ENCODE assay signal across 13 cellular contexts in genomic region chr18:902179-902718, GRCh38. TPM values are rescaled to one million over a fixed set of nuclear protein-coding genes. Genes with fewer than 3 reads are reported as not detected.
DNase-seq lines count a peak whose midpoint lies in the region; ATAC-seq, FAIRE-seq and TF ChIP-seq lines count a peak whose summit lies in the region.
"Had no signal": no experiment of that assay in that cellular context is flagged by ENCODE, and none has a peak within 500 bp of the region (broad histone marks: within the 10 kb centered on the region; RNA-seq: fewer than 3 reads in every experiment).

No MANE protein-coding gene starts in this region.

- no peak overlapping the region for H3K9ac ChIP-seq in H1 (replicated peaks in 1 of 4; ENCODE audit: extremely low read depth in 1 of 4, low read depth in 3 of 4, low read length in 3 of 4)

- H3K4me3 Mint-ChIP-seq in activated T-cell treated with anti-CD3 and anti-CD28 coated beads, Interleukin-2, amount 50 U/mL, for 24 hours = no peak overlapping the region
- H3K4me3 Mint-ChIP-seq: CD4-positive, CD25-positive, alpha-beta regulatory T cell had no signal

- TF ChIP-seq EP300 in H1 (IDR thresholded peaks at IDR 0.05; ENCODE audit: borderline replicate concordance in 1 of 2, low read depth in 2 of 2, low read length in 2 of 2) = no peak

- no peak for ATAC-seq in stimulated activated naive CD8-positive, alpha-beta T cell treated with anti-CD3 and anti-CD28 coated beads, Interleukin-15, Interleukin-2, amounts not matched to agents 100 U/mL and 50 U/mL, for 24 hours
- ATAC-seq in body of pancreas = no peak
- no peak for ATAC-seq in GM18909 (IDR thresholded peaks at IDR 0.05; ENCODE audit: poor library complexity, unreplicated experiment)

- H3K79me1 ChIP-seq in H1 (ENCODE audit: low read depth, low read length) = no peaks in the 10 kb centered on the region

- no peak overlapping the region for H3K4ac ChIP-seq in H1 (replicated peaks; ENCODE audit: insufficient read length, low read depth, low read length)

- peaks cover 9% of the 10 kb centered on the region for H3K9me3 Mint-ChIP-seq in activated T-cell treated with anti-CD3 and anti-CD28 coated beads, Interleukin-2, amount 50 U/mL, for 24 hours

- DNase-seq in A172 (ENCODE audit: low spot score) (peak; percentile 47), GM13977 (ENCODE audit: low spot score) (peak; percentile 24), NCI-H69 (lab: John Stamatoyannopoulos, UW) (peak; percentile 80), H1 (ENCODE audit: low read depth in 1 of 2, low spot score in 2 of 2) (no peak), body of pancreas (no peak)
- DNase-seq in activated T-cell treated with anti-CD3 and anti-CD28 coated beads, Interleukin-2, amount 50 U/mL, for 24 hours = no peak
- DNase-seq in stimulated activated naive CD8-positive, alpha-beta T cell treated with anti-CD3 and anti-CD28 coated beads, Interleukin-15, Interleukin-2, amounts not matched to agents 100 U/mL and 50 U/mL, for 24 hours = no peak
- DNase-seq: CD4-positive, CD25-positive, alpha-beta regulatory T cell; effector CD8-positive, alpha-beta T cell; stimulated activated naive CD4-positive, alpha-beta T cell treated with Interleukin-2 at 50 U/mL for 16 hours had no signal

- H3K36me3 ChIP-seq in H1 (ENCODE audit: control insufficient read depth in 2 of 4, insufficient read depth in 4 of 4, low read length in 3 of 4) (peaks cover 0 to 3% (median 0%) of the 10 kb centered on the region in 4 experiments; a peak in 1 of 8 replicates), body of pancreas (replicated peaks in 1 of 2; ENCODE audit: insufficient read depth in 1 of 2, low read depth in 2 of 2) (no peaks in the 10 kb centered on the region)

- WGBS in H1 (ENCODE audit: extremely low coverage in 1 of 2, insufficient coverage in 1 of 2, insufficient read length in 1 of 2, insufficient replicate concordance in 2 of 2, low coverage in 1 of 2, low lambda C conversion rate in 2 of 2, missing lambda C conversion rate in 1 of 2), 2 experiments = 61% methylated on average over 13 of the region's 13 CpGs; no CpG with 5 or more reads in 1 of the 2 experiments
- WGBS in body of pancreas, 2 donors = 34 to 36% methylated on average over 13 of the region's 13 CpGs

- peaks cover 17% of the 10 kb centered on the region; the same call in 1 of the 2 replicates for H3K23me2 ChIP-seq in H1 (ENCODE audit: low read depth, low read length)

- H3K56ac ChIP-seq in H1 (replicated peaks; ENCODE audit: insufficient read length, low read depth, low read length) = no peak overlapping the region

- no peak overlapping the region for H3K18ac ChIP-seq in H1 (ENCODE audit: extremely low read depth, low read length)

- peaks cover 44 to 65% (median 54%) of the 10 kb centered on the region in 4 experiments for H3K27me3 ChIP-seq in H1 (replicated peaks in 1 of 4; ENCODE audit: control insufficient read depth in 3 of 4, extremely low read depth in 1 of 4, insufficient read depth in 3 of 4, low read length in 3 of 4)
- H3K27me3 ChIP-seq in body of pancreas = peaks cover 0 to 31% of the 10 kb centered on the region in 2 donors

- no peak overlapping the region for H3K23ac ChIP-seq in H1 (ENCODE audit: insufficient read length)

- peaks cover 4 to 5% of the 10 kb centered on the region in 2 experiments for H4K20me1 ChIP-seq in H1 (replicated peaks in 1 of 2; ENCODE audit: control insufficient read depth in 1 of 2, insufficient read depth in 2 of 2, low read length in 2 of 2)

- no peak overlapping the region for H4K5ac ChIP-seq in H1 (ENCODE audit: insufficient read length, low read depth, low read length)

- no peaks in the 10 kb centered on the region for H3K36me3 Mint-ChIP-seq in activated T-cell treated with anti-CD3 and anti-CD28 coated beads, Interleukin-2, amount 50 U/mL, for 24 hours (ENCODE audit: low read depth)
- H3K36me3 Mint-ChIP-seq: CD4-positive, CD25-positive, alpha-beta regulatory T cell had no signal

- H3K4me2 ChIP-seq in H1 (ENCODE audit: insufficient read depth in 1 of 2, low read depth in 2 of 2, low read length in 2 of 2) = no peak overlapping the region

- TF ChIP-seq POLR2A in H1 (IDR thresholded peaks at IDR 0.05; ENCODE audit: control extremely low read depth in 1 of 2, low read depth in 2 of 2, low read length in 2 of 2) (no peak), body of pancreas (IDR thresholded peaks at IDR 0.05) (no peak)

- H3K27ac Mint-ChIP-seq in activated T-cell treated with anti-CD3 and anti-CD28 coated beads, Interleukin-2, amount 50 U/mL, for 24 hours = no peak overlapping the region
- H3K27ac Mint-ChIP-seq: CD4-positive, CD25-positive, alpha-beta regulatory T cell had no signal

- CTCF ChIA-PET in H1 (lab: Charles Lee; ENCODE audit: partially characterized antibody) = interaction anchor here (0.6 to 1.8 kb wide), 12 partner anchors 16 to 951 kb away, joined by 3 to 9 read pairs (median 4); no protein-coding TSS in a partner anchor

- in situ Hi-C loops in GM13977 (cut with MboI; ENCODE audit: low pct_unique_long_range_greater_than_20kb, low sequenced_read_pairs, unreplicated experiment) = no loop called here

- H3K9me3 ChIP-seq in H1 (ENCODE audit: insufficient read depth in 2 of 2, low read depth in 1 of 2, low read length in 1 of 2) (no peaks in the 10 kb centered on the region), body of pancreas (no peaks in the 10 kb centered on the region)

- H2AK5ac ChIP-seq in H1 (ENCODE audit: low read depth, low read length) = no peak overlapping the region

- TF ChIP-seq RAD21 in H1 (IDR thresholded peaks at IDR 0.05 in 1 of 2, conservative IDR thresholded peaks at IDR 0.05 in 1 of 2; ENCODE audit: low read depth in 2 of 2, low read length in 2 of 2) = peak; percentile 66 to 72

- no peak for FAIRE-seq in H1 (lab: Jason Lieb, UNC)

- POLR2A ChIA-PET in H1 (lab: Charles Lee; ENCODE audit: partially characterized antibody) = no interaction called here

- H3K27ac ChIP-seq in H1 (ENCODE audit: low read depth, low read length) (no peak overlapping the region), body of pancreas (no peak overlapping the region)
- H3K27ac ChIP-seq: skin epidermis had no signal

- H3K79me2 ChIP-seq in H1 (ENCODE audit: control insufficient read depth in 1 of 2, insufficient read depth in 2 of 2, low read length in 2 of 2) = no peaks in the 10 kb centered on the region

- H4K91ac ChIP-seq in H1 (replicated peaks; ENCODE audit: insufficient read length, low read length) = no peak overlapping the region

- no peak overlapping the region for H2AFZ ChIP-seq in H1 (ENCODE audit: low read length)

- H2BK12ac ChIP-seq in H1 (ENCODE audit: low read depth, low read length) = no peak overlapping the region

- peaks cover 80% of the 10 kb centered on the region for H3K27me3 Mint-ChIP-seq in activated T-cell treated with anti-CD3 and anti-CD28 coated beads, Interleukin-2, amount 50 U/mL, for 24 hours

- no peak overlapping the region for H2BK15ac ChIP-seq in H1 (ENCODE audit: low read length)

- no peak overlapping the region for H2BK5ac ChIP-seq in H1 (ENCODE audit: low read depth, low read length)

- H4K8ac ChIP-seq in H1 (ENCODE audit: extremely low read depth, insufficient read depth, low read length) = no peak overlapping the region

- H3K4me1 ChIP-seq in H1 (replicated peaks in 1 of 4; ENCODE audit: control insufficient read depth in 3 of 4, insufficient read depth in 4 of 4, low read length in 3 of 4) (peaks cover 0 to 17% (median 9%) of the 10 kb centered on the region in 4 experiments; a peak in 5 of 7 replicates), body of pancreas (peaks cover 25% of the 10 kb centered on the region)

- H2BK20ac ChIP-seq in H1 (ENCODE audit: low read length) = no peak overlapping the region

- no peak overlapping the region for H3K4me3 ChIP-seq in H1 (ENCODE audit: extremely low read depth in 1 of 4, insufficient read depth in 2 of 4, low read depth in 3 of 4, low read length in 4 of 4)
- H3K4me3 ChIP-seq in body of pancreas = no peak overlapping the region
- H3K4me3 ChIP-seq: skin epidermis had no signal

- H2BK120ac ChIP-seq in H1 (replicated peaks; ENCODE audit: low read depth, low read length) = no peak overlapping the region

- no peak overlapping the region for H3K14ac ChIP-seq in H1 (ENCODE audit: insufficient read length)

- no peak for TF ChIP-seq CTCF in GM13977 (IDR thresholded peaks at IDR 0.05; ENCODE audit: extremely low read depth, insufficient read depth, missing control alignments)
- TF ChIP-seq CTCF in H1 (IDR thresholded peaks at IDR 0.05; ENCODE audit: control extremely low read depth in 1 of 3, insufficient read depth in 1 of 3, low read depth in 1 of 3, low read length in 3 of 3) = peak in 2 of 3 experiments; percentile 32 to 47; a peak in 2 of 4 replicates
- peak in 1 of 7 experiments; percentile 3 for TF ChIP-seq CTCF in body of pancreas (IDR thresholded peaks at IDR 0.05)

- peaks cover 21% of the 10 kb centered on the region for H3K4me1 Mint-ChIP-seq in activated T-cell treated with anti-CD3 and anti-CD28 coated beads, Interleukin-2, amount 50 U/mL, for 24 hours (ENCODE audit: low read depth)

- intact Hi-C loops in body of pancreas (cut with DNase I) = no loop called here

TF ChIP-seq in H1, 55 proteins besides CTCF, POLR2A, EP300 and RAD21 (continues in another document):
- TF ChIP-seq PHF8 (conservative IDR thresholded peaks at IDR 0.05; ENCODE audit: low read depth, low read length) (no peak), CHD1 (IDR thresholded peaks at IDR 0.05; ENCODE audit: low read depth, low read length) (no peak), HDAC6 (IDR thresholded peaks at IDR 0.05; ENCODE audit: low read depth, low read length) (no peak), TAF1 (IDR thresholded peaks at IDR 0.05; ENCODE audit: low read depth, low read length) (no peak), HDAC2 (IDR thresholded peaks at IDR 0.05; ENCODE audit: borderline replicate concordance in 1 of 2, low read depth in 2 of 2, low read length in 2 of 2) (no peak), TAF7 (optimal IDR thresholded peaks at IDR 0.05; ENCODE audit: borderline replicate concordance, low read depth, low read length) (no peak), RXRA (IDR thresholded peaks at IDR 0.05; ENCODE audit: insufficient read depth, low read depth, low read length) (no peak), RFX5 (IDR thresholded peaks at IDR 0.05; ENCODE audit: borderline replicate concordance, low read depth, low read length) (no peak), TCF12 (IDR thresholded peaks at IDR 0.05; ENCODE audit: low read depth, low read length) (no peak), BACH1 (IDR thresholded peaks at IDR 0.05; ENCODE audit: low read length) (no peak)

RNA-seq across cellular contexts. Expression of gene ADCYAP1, which starts 2.4 kb away (rescaled TPM):
- total RNA-seq in A172 (2014; rRNA removed; shearing (Covaris generic)) = not detected in 2 replicates
- not detected in 2 replicates for total RNA-seq in H1 (2021; fragmentation: NEBNext Ultra II Directional; extraction: Animal tissue kit (Norgen Biotek cat#: 25700))
- 0.02 and 0.14 TPM in 2 replicates for polyA plus RNA-seq in H1 (2011; rRNA removed)
- 0.03 TPM for polyA plus RNA-seq in H1 (2011; cell fraction: cytosol; rRNA removed)
- not detected for polyA plus RNA-seq in H1 (2011; cell fraction: nucleus; rRNA removed)
- not detected in 4 replicates for polyA plus RNA-seq in H1 (2012, experiment 1 of 2)
- polyA plus RNA-seq in H1 (2012, experiment 2 of 2) = not detected
- polyA plus RNA-seq in H1 (2013, experiment 1 of 2) = not detected
- not detected for polyA plus RNA-seq in H1 (2013, experiment 2 of 2)
- polyA minus RNA-seq in H1 (2011; rRNA and poly(A)+ RNA removed) = not detected in 2 replicates
- polyA minus RNA-seq in H1 (2011; cell fraction: cytosol; rRNA and poly(A)+ RNA removed) = not detected
- polyA minus RNA-seq in H1 (2011; cell fraction: nucleus; rRNA and poly(A)+ RNA removed) = not detected
- total RNA-seq in body of pancreas = 10 to 100 TPM in 1 of 2 donors, 1 to 10 TPM in 1; 7.3 to 28.0 TPM
- total RNA-seq: CD4-positive, CD25-positive, alpha-beta regulatory T cell; T-helper 2 cell treated with Interferon-gamma antibody and Interleukin-4, amounts not matched to agents 100 ng/mL and 5 ng/mL, for 36 hours had no signal
- polyA plus RNA-seq: CD4-positive, CD25-positive, alpha-beta regulatory T cell had no signal

Comparison
In these comparisons a context has a peak if more than half of its experiments do, and no peak if none do; other contexts are left out.
1. DNase-seq: peak in A172 (single experiment), GM13977 (single experiment) and NCI-H69 (single experiment); none in H1 (0 of 2), activated T-cell treated with anti-CD3 and anti-CD28 coated beads, Interleukin-2, amount 50 U/mL, for 24 hours (single experiment), stimulated activated naive CD8-positive, alpha-beta T cell treated with anti-CD3 and anti-CD28 coated beads, Interleukin-15, Interleukin-2, amounts not matched to agents 100 U/mL and 50 U/mL, for 24 hours (single experiment) and body of pancreas (0 of 4).